ENCODE assay signal across 9 cellular contexts in genomic region chr5:1009359-1010180, GRCh38. TPM values are rescaled to one million over a fixed set of nuclear protein-coding genes. Genes with fewer than 3 reads are reported as not detected.
DNase-seq lines count a peak whose midpoint lies in the region; ATAC-seq, FAIRE-seq and TF ChIP-seq lines count a peak whose summit lies in the region.
"Had no signal": no experiment of that assay in that cellular context is flagged by ENCODE, and none has a peak within 500 bp of the region (broad histone marks: within the 10 kb centered on the region; RNA-seq: fewer than 3 reads in every experiment).

No MANE protein-coding gene starts in this region.

- peak; percentile 88 for DNase-seq in 8988T
- no peak for DNase-seq in endodermal cell
- peak in 1 of 9 donors; percentile 21 for DNase-seq in naive thymus-derived CD4-positive, alpha-beta T cell
- DNase-seq in NCI-H1930 (lab: John Stamatoyannopoulos, UW), result no peak
- no peak for DNase-seq in RCC 7860 (ENCODE audit: low spot score)
- DNase-seq in NCI-H345 treated with DMSO at 0.1 percent for 48 hours (lab: John Stamatoyannopoulos, UW; ENCODE audit: unreplicated experiment), result no peak
- DNase-seq in NCI-H1436 treated with DMSO at 0.1 percent for 48 hours (lab: John Stamatoyannopoulos, UW), result no peak

- no peak overlapping the region for H3K27ac Mint-ChIP-seq in endodermal cell
- no peak overlapping the region for H3K27ac Mint-ChIP-seq in naive thymus-derived CD4-positive, alpha-beta T cell

- H3K27me3 ChIP-seq in HUES6 (ENCODE audit: control insufficient read depth, insufficient read depth, low read length), result peaks cover 55% of the 10 kb centered on the region
- peaks cover 56% of the 10 kb centered on the region for H3K27me3 ChIP-seq in endodermal cell (ENCODE audit: control insufficient read depth, insufficient read depth, low read length, poor library complexity, severe bottlenecking)
- H3K27me3 ChIP-seq in naive thymus-derived CD4-positive, alpha-beta T cell (ENCODE audit: control insufficient read depth in 2 of 2, insufficient read depth in 2 of 2, low read length in 2 of 2), result peaks cover 0 to 10% of the 10 kb centered on the region in 2 donors

- intact Hi-C loops in naive thymus-derived CD4-positive, alpha-beta T cell (cut with micrococcal nuclease), result loop anchor here (5.0 kb wide), 1 partner anchor 47 kb away; no protein-coding TSS in a partner anchor

- 16 to 19% methylated on average over 15 to 70 of the region's 70 CpGs for WGBS in endodermal cell (ENCODE audit: insufficient coverage in 1 of 2, insufficient read length in 1 of 2), 2 experiments

- H3K36me3 ChIP-seq in HUES6 (ENCODE audit: control insufficient read depth, insufficient read depth, low read length), result no peaks in the 10 kb centered on the region
- no peaks in the 10 kb centered on the region for H3K36me3 ChIP-seq in endodermal cell (ENCODE audit: control insufficient read depth, insufficient read depth, low read length)
- no peaks in the 10 kb centered on the region for H3K36me3 ChIP-seq in naive thymus-derived CD4-positive, alpha-beta T cell (ENCODE audit: control insufficient read depth in 2 of 3, insufficient read depth in 3 of 3, low read length in 3 of 3)

- H3K36me3 Mint-ChIP-seq in endodermal cell (ENCODE audit: low read depth), result no peaks in the 10 kb centered on the region
- no peaks in the 10 kb centered on the region for H3K36me3 Mint-ChIP-seq in naive thymus-derived CD4-positive, alpha-beta T cell

- no peak for ATAC-seq in naive thymus-derived CD4-positive, alpha-beta T cell

- FAIRE-seq in RCC 7860 (lab: Jason Lieb, UNC), result no peak
- FAIRE-seq: G401.6 had no signal

- H3K4me1 ChIP-seq in HUES6 (ENCODE audit: control insufficient read depth, insufficient read depth, low read length), result peaks cover 22% of the 10 kb centered on the region
- no peaks in the 10 kb centered on the region for H3K4me1 ChIP-seq in endodermal cell (ENCODE audit: control insufficient read depth, insufficient read depth, low read length)
- H3K4me1 ChIP-seq in naive thymus-derived CD4-positive, alpha-beta T cell (ENCODE audit: control insufficient read depth in 2 of 2, insufficient read depth in 2 of 2, low read length in 2 of 2), result peaks cover 3 to 21% of the 10 kb centered on the region in 2 donors

- H3K27ac ChIP-seq in HUES6 (ENCODE audit: low read depth, low read length), result no peak overlapping the region
- H3K27ac ChIP-seq in endodermal cell (ENCODE audit: low read depth, low read length), result no peak overlapping the region
- H3K27ac ChIP-seq in naive thymus-derived CD4-positive, alpha-beta T cell (ENCODE audit: low read depth, low read length), result no peak overlapping the region

- peaks cover 43% of the 10 kb centered on the region for H3K27me3 Mint-ChIP-seq in endodermal cell (ENCODE audit: insufficient read depth)
- H3K27me3 Mint-ChIP-seq in naive thymus-derived CD4-positive, alpha-beta T cell, result peaks cover 35 to 48% (median 42%) of the 10 kb centered on the region in 5 donors

- H3K9me3 ChIP-seq in HUES6 (ENCODE audit: control insufficient read depth, insufficient read depth, low read depth, low read length) (no peaks in the 10 kb centered on the region), endodermal cell (ENCODE audit: control insufficient read depth, low read length) (no peaks in the 10 kb centered on the region)
- no peaks in the 10 kb centered on the region for H3K9me3 ChIP-seq in naive thymus-derived CD4-positive, alpha-beta T cell (ENCODE audit: control insufficient read depth in 2 of 3, low read length in 3 of 3)

- POLR2A ChIA-PET in naive thymus-derived CD4-positive, alpha-beta T cell (lab: Charles Lee), result interaction anchor here (0.6 kb wide), 1 partner anchor 275 kb away, joined by 3 read pairs; no protein-coding TSS in a partner anchor

- H3K9me3 Mint-ChIP-seq in endodermal cell, result no peaks in the 10 kb centered on the region
- no peaks in the 10 kb centered on the region for H3K9me3 Mint-ChIP-seq in naive thymus-derived CD4-positive, alpha-beta T cell

- CTCF ChIA-PET in naive thymus-derived CD4-positive, alpha-beta T cell (lab: Charles Lee), result no interaction called here

- no peak for TF ChIP-seq CTCF in endodermal cell (conservative IDR thresholded peaks at IDR 0.05)

- peak overlapping the region; percentile 56 for H3K4me3 Mint-ChIP-seq in endodermal cell
- peak overlapping the region in 7 of 10 donors; percentile 29 to 69 (median 56) for H3K4me3 Mint-ChIP-seq in naive thymus-derived CD4-positive, alpha-beta T cell

- H3K4me3 ChIP-seq in HUES6 (ENCODE audit: low read depth, low read length) (peak overlapping the region; percentile 48), endodermal cell (ENCODE audit: low read length) (peak overlapping the region; percentile 45)
- H3K4me3 ChIP-seq in naive thymus-derived CD4-positive, alpha-beta T cell (ENCODE audit: low read length), result no peak overlapping the region

- H3K9ac ChIP-seq in HUES6 (ENCODE audit: low read length), result no peak overlapping the region
- no peak overlapping the region for H3K9ac ChIP-seq in endodermal cell (ENCODE audit: extremely low read depth, low read length, poor library complexity, severe bottlenecking)

- peaks cover 17% of the 10 kb centered on the region for H3K4me1 Mint-ChIP-seq in endodermal cell
- peaks cover 12 to 30% (median 17%) of the 10 kb centered on the region in 7 donors for H3K4me1 Mint-ChIP-seq in naive thymus-derived CD4-positive, alpha-beta T cell

RNA-seq across cellular contexts. Expression of gene NKD2, which starts 1.0 kb away (rescaled TPM):
- 10 to 100 TPM; 11.2 to 13.9 TPM for total RNA-seq in endodermal cell
- 63.1 TPM for polyA plus RNA-seq in endodermal cell (2013, experiment 1 of 2)
- polyA plus RNA-seq in endodermal cell (2013, experiment 2 of 2), result 59.4 TPM
- total RNA-seq in naive thymus-derived CD4-positive, alpha-beta T cell, result 1 to 10 TPM in 1 of 5 experiments, not detected in 4; 4.8 TPM
- polyA plus RNA-seq in naive thymus-derived CD4-positive, alpha-beta T cell, result not detected
